ENCODE assay signal across 8 cellular contexts in the genomic region with DNA sequence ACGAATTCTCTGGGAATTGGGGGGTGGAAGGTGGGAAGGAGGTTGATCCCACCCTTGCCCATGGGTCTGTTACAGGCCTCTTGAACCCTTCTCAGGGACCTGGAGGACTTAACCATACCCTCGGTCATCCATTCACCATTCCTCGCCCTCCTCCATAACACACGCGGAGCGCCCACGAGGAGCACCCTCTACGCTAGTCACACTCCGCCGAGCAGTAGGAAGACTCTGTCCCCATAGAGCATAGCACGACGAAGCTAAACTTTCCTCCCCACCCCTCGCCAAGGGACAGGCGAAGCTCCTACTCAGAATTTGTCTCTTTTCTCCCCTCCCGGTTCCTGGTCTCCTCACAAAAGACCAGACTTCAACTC. TPM values are rescaled to one million over a fixed set of nuclear protein-coding genes. Genes with fewer than 3 reads are reported as not detected.
DNase-seq lines count a peak whose midpoint lies in the region; ATAC-seq and TF ChIP-seq lines count a peak whose summit lies in the region.

No MANE protein-coding gene starts in this region.

- intact Hi-C loops in adrenal gland (cut with DNase I): no loop called here
- intact Hi-C loops in left lung (cut with DNase I): no loop called here

- H3K4me1 Mint-ChIP-seq in T-helper 2 cell treated with Interferon-gamma antibody and Interleukin-4, amounts not matched to agents 5 μg/mL and 100 μg/mL, for 36 hours (ENCODE audit: low read depth): peaks cover 21% of the 10 kb centered on the region

- H3K27ac ChIP-seq in adrenal gland (peak overlapping the region in 4 of 5 donors; percentile 95 to 97 (median 96)), left lung (peak overlapping the region; percentile 92 to 98), temporal lobe (ENCODE audit: low read depth, low read length) (peak overlapping the region; percentile 73)

- H3K4me1 ChIP-seq in adrenal gland (replicated peaks in 1 of 2) (peaks cover 4 to 25% of the 10 kb centered on the region in 2 donors), left lung (peaks cover 9 to 46% of the 10 kb centered on the region in 2 donors)

- no peak for TF ChIP-seq CTCF in adrenal gland (IDR thresholded peaks at IDR 0.05)
- TF ChIP-seq CTCF in left lung (IDR thresholded peaks at IDR 0.05): no peak

- peak overlapping the region; percentile 78 for H3K4me3 Mint-ChIP-seq in T-helper 2 cell treated with Interferon-gamma antibody and Interleukin-4, amounts not matched to agents 5 μg/mL and 100 μg/mL, for 36 hours

- H3K9me3 ChIP-seq in adrenal gland (replicated peaks in 1 of 3): no peaks in the 10 kb centered on the region
- no peaks in the 10 kb centered on the region for H3K9me3 ChIP-seq in left lung

- no peak for DNase-seq in T-helper 2 cell treated with Interferon-gamma antibody and Interleukin-4, amounts not matched to agents 5 μg/mL and 100 μg/mL, for 36 hours (ENCODE audit: low spot score)
- DNase-seq in T-helper 2 cell (no peak), adrenal gland (peak in 1 of 7 donors; percentile 22), left lung (peak in 1 of 2 donors; percentile 51), NCI-H748 treated with DMSO at 0.1 percent for 48 hours (lab: John Stamatoyannopoulos, UW) (no peak), pons (ENCODE audit: low spot score) (no peak)

- no peaks in the 10 kb centered on the region for H3K27me3 ChIP-seq in adrenal gland
- H3K27me3 ChIP-seq in left lung: no peaks in the 10 kb centered on the region

- no peaks in the 10 kb centered on the region for H3K36me3 ChIP-seq in adrenal gland (replicated peaks in 1 of 2)
- H3K36me3 ChIP-seq in left lung: no peaks in the 10 kb centered on the region

- H3K9me3 Mint-ChIP-seq in T-helper 2 cell treated with Interferon-gamma antibody and Interleukin-4, amounts not matched to agents 5 μg/mL and 100 μg/mL, for 36 hours: no peaks in the 10 kb centered on the region

- peak overlapping the region in 3 of 4 donors; percentile 69 to 94 (median 84) for H3K4me3 ChIP-seq in adrenal gland
- peak overlapping the region; percentile 83 to 92 for H3K4me3 ChIP-seq in left lung

- peak overlapping the region; percentile 93 for H3K27ac Mint-ChIP-seq in T-helper 2 cell treated with Interferon-gamma antibody and Interleukin-4, amounts not matched to agents 5 μg/mL and 100 μg/mL, for 36 hours

- no peak for ATAC-seq in left lung
- no peak for ATAC-seq in activated CD4-positive, CD25-positive, alpha-beta regulatory T cell treated with anti-CD3 and anti-CD28 coated beads, Interleukin-2, amount 50 U/mL, for 24 hours

- H3K27me3 Mint-ChIP-seq in T-helper 2 cell treated with Interferon-gamma antibody and Interleukin-4, amounts not matched to agents 5 μg/mL and 100 μg/mL, for 36 hours (ENCODE audit: low read depth): peaks cover 2% of the 10 kb centered on the region

- no peak for TF ChIP-seq POLR2A in adrenal gland (IDR thresholded peaks at IDR 0.05)

- WGBS in adrenal gland, 4 donors: 89 to 97% (median 91%) methylated on average over 14 to 15 of the region's 15 CpGs

- H3K36me3 Mint-ChIP-seq in T-helper 2 cell treated with Interferon-gamma antibody and Interleukin-4, amounts not matched to agents 5 μg/mL and 100 μg/mL, for 36 hours (ENCODE audit: low read depth): peaks cover 8% of the 10 kb centered on the region

RNA-seq across cellular contexts. Expression of gene ITSN2, which starts 0.6 kb away (rescaled TPM):
- total RNA-seq in adrenal gland: 100 to 1,000 TPM in 1 of 8 donors, 10 to 100 TPM in 7; 36.6 to 108 (median 63.1) TPM
- polyA plus RNA-seq in adrenal gland: 10 to 100 TPM; 39.2 to 63.2 (median 39.3) TPM
- total RNA-seq in left lung: 10 to 100 TPM; 80.5 to 85.6 TPM
- 17.2 TPM for total RNA-seq in temporal lobe
